Comparison of ENCODE assay signal across 1 cellular context in the genomic region with DNA sequence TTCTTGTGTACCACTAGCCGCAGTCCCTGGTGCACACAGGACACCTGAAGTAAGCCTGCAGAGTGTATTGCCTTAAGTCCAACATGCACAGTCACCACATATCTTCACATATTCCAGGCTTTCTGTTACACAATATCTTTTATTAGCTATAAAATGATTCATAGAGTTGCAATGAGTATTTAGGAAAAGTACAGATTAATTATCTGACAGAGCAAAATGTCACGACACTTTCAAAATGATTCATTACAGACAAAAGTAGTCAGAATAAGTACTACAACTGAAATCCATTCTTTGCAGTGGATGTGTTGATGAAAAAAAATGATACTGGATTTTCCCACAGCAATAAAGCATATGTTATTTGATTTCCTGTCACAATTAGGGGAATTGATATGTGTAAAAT.
TF ChIP-seq lines count a peak whose summit lies in the region.

No MANE protein-coding gene starts in this region.

TF ChIP-seq in SK-N-SH treated with all-trans-retinoic acid at 6 μM for 48 hours, 23 proteins besides CTCF, POLR2A, EP300 and RAD21 (continued from another document):
- TF ChIP-seq, protein P1, sequence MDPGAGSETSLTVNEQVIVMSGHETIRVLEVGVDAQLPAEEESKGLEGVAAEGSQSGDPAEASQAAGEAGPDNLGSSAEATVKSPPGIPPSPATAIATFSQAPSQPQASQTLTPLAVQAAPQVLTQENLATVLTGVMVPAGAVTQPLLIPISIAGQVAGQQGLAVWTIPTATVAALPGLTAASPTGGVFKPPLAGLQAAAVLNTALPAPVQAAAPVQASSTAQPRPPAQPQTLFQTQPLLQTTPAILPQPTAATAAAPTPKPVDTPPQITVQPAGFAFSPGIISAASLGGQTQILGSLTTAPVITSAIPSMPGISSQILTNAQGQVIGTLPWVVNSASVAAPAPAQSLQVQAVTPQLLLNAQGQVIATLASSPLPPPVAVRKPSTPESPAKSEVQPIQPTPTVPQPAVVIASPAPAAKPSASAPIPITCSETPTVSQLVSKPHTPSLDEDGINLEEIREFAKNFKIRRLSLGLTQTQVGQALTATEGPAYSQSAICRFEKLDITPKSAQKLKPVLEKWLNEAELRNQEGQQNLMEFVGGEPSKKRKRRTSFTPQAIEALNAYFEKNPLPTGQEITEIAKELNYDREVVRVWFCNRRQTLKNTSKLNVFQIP (CRISPR knock-in tag; IDR thresholded peaks at IDR 0.05; ENCODE audit: borderline replicate concordance, low read depth) = no peak
- TF ChIP-seq GLIS3 (CRISPR knock-in tag; IDR thresholded peaks at IDR 0.05) (no peak), CSDC2 (CRISPR knock-in tag; IDR thresholded peaks at IDR 0.05) (no peak)
